19 cellular contexts compared by ENCODE assay signal in the genomic region with DNA sequence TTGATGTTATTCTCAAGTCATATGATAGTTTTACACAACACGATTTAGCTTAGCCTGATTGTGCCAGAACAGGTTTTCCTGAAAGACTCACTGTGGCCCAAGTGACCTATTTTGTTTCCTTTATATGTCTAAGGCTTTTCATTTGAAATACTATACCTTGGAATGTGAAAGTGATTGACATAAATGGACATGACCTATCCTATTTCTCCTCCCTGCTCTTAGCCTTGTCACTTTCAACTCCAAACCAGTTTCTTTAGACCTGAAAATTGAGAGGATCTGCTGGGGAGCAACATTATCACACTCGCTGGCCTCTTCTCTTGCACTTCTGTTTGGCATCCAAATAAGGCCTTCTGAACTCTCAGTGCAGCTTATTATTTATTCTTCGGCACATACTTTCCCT.
DNase-seq lines count a peak whose midpoint lies in the region; ATAC-seq and TF ChIP-seq lines count a peak whose summit lies in the region.
"Had no signal": no experiment of that assay in that cellular context is flagged by ENCODE, and none has a peak within 500 bp of the region (broad histone marks: within the 10 kb centered on the region; RNA-seq: fewer than 3 reads in every experiment).

No MANE protein-coding gene starts in this region.

- H3K27ac ChIP-seq in cardiac muscle cell (peak overlapping the region; percentile 80), heart right ventricle (no peak overlapping the region)
- H3K27ac ChIP-seq: hepatocyte, vagina had no signal

- ATAC-seq in heart right ventricle: no peak
- ATAC-seq in HG02763 (IDR thresholded peaks at IDR 0.05; ENCODE audit: unreplicated experiment): no peak
- ATAC-seq: activated CD8-positive, alpha-beta T cell treated with anti-CD3 and anti-CD28 coated beads, Interleukin-2, amount 10 ng/mL, durations not matched to agents 7 days and 5 days had no signal

- no peaks in the 10 kb centered on the region for H3K36me3 Mint-ChIP-seq in mesothelial cell of epicardium
- H3K36me3 Mint-ChIP-seq: activated naive CD8-positive, alpha-beta T cell treated with anti-CD3 and anti-CD28 coated beads for 36 hours; brain; CD4-positive, CD25-positive, alpha-beta regulatory T cell had no signal

- H3K4me1 Mint-ChIP-seq in mesothelial cell of epicardium: peaks cover 8% of the 10 kb centered on the region
- H3K4me1 Mint-ChIP-seq: activated naive CD8-positive, alpha-beta T cell treated with anti-CD3 and anti-CD28 coated beads for 36 hours; CD4-positive, CD25-positive, alpha-beta regulatory T cell had no signal

- no peak overlapping the region for H3K4me3 Mint-ChIP-seq in mesothelial cell of epicardium
- H3K4me3 Mint-ChIP-seq: activated CD8-positive, alpha-beta T cell treated with anti-CD3 and anti-CD28 coated beads, Interleukin-2, amount 10 ng/mL, durations not matched to agents 7 days and 5 days; activated naive CD8-positive, alpha-beta T cell treated with anti-CD3 and anti-CD28 coated beads for 36 hours; brain; CD4-positive, CD25-positive, alpha-beta regulatory T cell had no signal

- H3K4me1 ChIP-seq in cardiac muscle cell (ENCODE audit: low read depth) (peaks cover 28% of the 10 kb centered on the region), heart right ventricle (no peaks in the 10 kb centered on the region)
- H3K4me1 ChIP-seq: vagina had no signal

- DNase-seq in cardiac muscle cell (ENCODE audit: low read depth in 1 of 2, low spot score in 1 of 2) (no peak), heart right ventricle (no peak), NCI-H69 (lab: John Stamatoyannopoulos, UW) (peak; percentile 48), iris pigment epithelial cell (ENCODE audit: low read depth) (peak; percentile 29), dedifferentiated amniotic fluid mesenchymal stem cell (ENCODE audit: extremely low spot score) (no peak), mesothelial cell of epicardium (ENCODE audit: low spot score in 2 of 2, unreplicated experiment in 2 of 2) (no peak), DMS 273 treated with DMSO at 0.1 percent for 48 hours (lab: John Stamatoyannopoulos, UW) (no peak)
- DNase-seq: activated CD8-positive, alpha-beta T cell treated with anti-CD3 and anti-CD28 coated beads, Interleukin-2, amount 10 ng/mL, durations not matched to agents 7 days and 5 days; activated naive CD8-positive, alpha-beta T cell treated with anti-CD3 and anti-CD28 coated beads for 36 hours; CD4-positive, CD25-positive, alpha-beta regulatory T cell; DND-41; KBM-7; NCI-H1092; NCI-H526 treated with DMSO at 0.1 percent for 48 hours; nucleus accumbens had no signal

- H3K27me3 ChIP-seq in cardiac muscle cell: no peaks in the 10 kb centered on the region
- H3K27me3 ChIP-seq in heart right ventricle: no peaks in the 10 kb centered on the region
- H3K27me3 ChIP-seq: hepatocyte, vagina had no signal

- 58 to 63% methylated on average over 3 of the region's 3 CpGs for WGBS in heart right ventricle, 2 donors

- H3K27ac Mint-ChIP-seq in mesothelial cell of epicardium: no peak overlapping the region
- H3K27ac Mint-ChIP-seq: activated CD8-positive, alpha-beta T cell treated with anti-CD3 and anti-CD28 coated beads, Interleukin-2, amount 10 ng/mL, durations not matched to agents 7 days and 5 days; activated naive CD8-positive, alpha-beta T cell treated with anti-CD3 and anti-CD28 coated beads for 36 hours; brain; CD4-positive, CD25-positive, alpha-beta regulatory T cell had no signal

- no peaks in the 10 kb centered on the region for H3K9me3 ChIP-seq in cardiac muscle cell (ENCODE audit: low read depth)
- H3K9me3 ChIP-seq in heart right ventricle: no peaks in the 10 kb centered on the region
- H3K9me3 ChIP-seq: vagina had no signal

- no peaks in the 10 kb centered on the region for H3K36me3 ChIP-seq in cardiac muscle cell
- H3K36me3 ChIP-seq in heart right ventricle: no peaks in the 10 kb centered on the region
- H3K36me3 ChIP-seq: vagina had no signal

- H3K4me3 ChIP-seq in cardiac muscle cell (no peak overlapping the region), heart right ventricle (no peak overlapping the region)
- H3K4me3 ChIP-seq: hepatocyte, vagina had no signal

- no peaks in the 10 kb centered on the region for H3K9me3 Mint-ChIP-seq in mesothelial cell of epicardium

- TF ChIP-seq CTCF in cardiac muscle cell (IDR thresholded peaks at IDR 0.05; ENCODE audit: low read depth, low read length): no peak
- no peak for TF ChIP-seq CTCF in heart right ventricle (IDR thresholded peaks at IDR 0.05)
- no peak for TF ChIP-seq CTCF in mesothelial cell of epicardium (IDR thresholded peaks at IDR 0.05; ENCODE audit: unreplicated experiment)

- intact Hi-C loops in heart right ventricle (cut with DNase I): no loop called here

- H3K27me3 Mint-ChIP-seq in mesothelial cell of epicardium (ENCODE audit: low read depth): no peaks in the 10 kb centered on the region
- H3K27me3 Mint-ChIP-seq: activated naive CD8-positive, alpha-beta T cell treated with anti-CD3 and anti-CD28 coated beads for 36 hours; CD4-positive, CD25-positive, alpha-beta regulatory T cell had no signal

Comparison
In these comparisons a context has a peak if more than half of its experiments do, and no peak if none do; other contexts are left out.
1. DNase-seq: peak in NCI-H69 (single experiment) and iris pigment epithelial cell (single experiment); none in cardiac muscle cell (0 of 2), heart right ventricle (0 of 2), dedifferentiated amniotic fluid mesenchymal stem cell (single experiment), mesothelial cell of epicardium (0 of 2) and DMS 273 treated with DMSO at 0.1 percent for 48 hours (single experiment).